8 cellular contexts compared by ENCODE assay signal in genomic region chr18:14131914-14132700, GRCh38.
DNase-seq lines count a peak whose midpoint lies in the region; ATAC-seq and TF ChIP-seq lines count a peak whose summit lies in the region.
"Not testable (repeated sequence)": the region's sequence is repeated elsewhere in the genome, so short reads cannot be mapped to it uniquely, and the experiment has no call there.

Gene ZNF519 (minus strand): TSS chr18:14132435. CDS start chr18:14132277, 158 bp downstream.

- H3K4me2 ChIP-seq in OCI-LY3 (ENCODE audit: low read length): peak within 1 kb of the TSS; percentile 81

- not testable (repeated sequence) for H4K20me1 ChIP-seq in OCI-LY3 (ENCODE audit: insufficient read depth, low read length)

- H2AFZ ChIP-seq in OCI-LY3 (ENCODE audit: low read depth, low read length): peak within 1 kb of the TSS; percentile 77; the same call in 1 of the 2 replicates

- H3K79me2 ChIP-seq in OCI-LY3 (ENCODE audit: low read length): peaks cover 48% of the 10 kb centered on the region

- not testable (repeated sequence) for H3K27me3 ChIP-seq in OCI-LY3 (ENCODE audit: low read depth, low read length)

- H3K36me3 ChIP-seq in OCI-LY3 (replicated peaks; ENCODE audit: low read depth, low read length): not testable (repeated sequence)

- TF ChIP-seq CTCF in OCI-LY3 (IDR thresholded peaks at IDR 0.05; ENCODE audit: low read depth, low read length): not testable (repeated sequence)

- DNase-seq in DMS 273 treated with DMSO at 0.1 percent for 48 hours (lab: John Stamatoyannopoulos, UW): peak; percentile 94
- DNase-seq in HuH-7.5 (ENCODE audit: low spot score): peak; percentile 84
- DNase-seq in activated CD8-positive, alpha-beta memory T cell treated with anti-CD3 and anti-CD28 coated beads, Interleukin-2, amount 50 U/mL, for 4 hours: peak; percentile 83
- peak; percentile 83 for DNase-seq in epidermal melanocyte (ENCODE audit: insufficient read length, low spot score)
- peak; percentile 89 for DNase-seq in middle frontal gyrus (ENCODE audit: extremely low spot score, low spot score)
- DNase-seq in stimulated activated CD8-positive, alpha-beta memory T cell treated with anti-CD3 and anti-CD28 coated beads, Interleukin-2, amount 100 ng/mL, for 1 hour (ENCODE audit: low read depth in 2 of 2): peak; percentile 71 to 73

- H3K4me3 ChIP-seq in OCI-LY3 (ENCODE audit: low read length): peak within 1 kb of the TSS; percentile 81

- H3K4me1 ChIP-seq in OCI-LY3 (ENCODE audit: low read length): not testable (repeated sequence)

- peak within 1 kb of the TSS; percentile 71 for H3K9ac ChIP-seq in OCI-LY3 (ENCODE audit: low read length)

- peak; percentile 100 for ATAC-seq in GM21528 (IDR thresholded peaks at IDR 0.05; ENCODE audit: low FRiP score, unreplicated experiment)

- peak within 1 kb of the TSS; percentile 12; the same call in 1 of the 2 replicates for H3K27ac ChIP-seq in OCI-LY3 (ENCODE audit: low read length)

- H3K9me3 ChIP-seq in OCI-LY3 (ENCODE audit: insufficient read depth, low read length): not testable (repeated sequence)

Comparison
In these comparisons a context has a peak if more than half of its experiments do, and no peak if none do; other contexts are left out.
1. Peak in every context shown above with its lines: DNase-seq, ATAC-seq, H3K4me3 ChIP-seq and H3K27ac ChIP-seq.